Comparison of ENCODE assay signal across 20 cellular contexts in genomic region chr10:122992031-122992585, GRCh38. TPM values are rescaled to one million over a fixed set of nuclear protein-coding genes. Genes with fewer than 3 reads are reported as not detected.
DNase-seq lines count a peak whose midpoint lies in the region; ATAC-seq, FAIRE-seq and TF ChIP-seq lines count a peak whose summit lies in the region.
"Had no signal": no experiment of that assay in that cellular context is flagged by ENCODE, and none has a peak within 500 bp of the region (broad histone marks: within the 10 kb centered on the region; RNA-seq: fewer than 3 reads in every experiment).

No MANE protein-coding gene starts in this region.

- peaks cover 11 to 85% of the 10 kb centered on the region in 2 donors for H3K36me3 ChIP-seq in psoas muscle (ENCODE audit: insufficient read depth in 1 of 2, low read depth in 1 of 2)

- H3K27ac ChIP-seq in CD4-positive, alpha-beta T cell (ENCODE audit: low read depth, low read length): no peak overlapping the region
- peak overlapping the region; percentile 76 for H3K27ac ChIP-seq in angular gyrus (ENCODE audit: low read depth, low read length)
- no peak overlapping the region for H3K27ac ChIP-seq in psoas muscle

- no peaks in the 10 kb centered on the region for H3K27me3 Mint-ChIP-seq in CD4-positive, alpha-beta T cell

- POLR2A ChIA-PET in CD4-positive, alpha-beta T cell (lab: Charles Lee): interaction anchor here (1.2 kb wide), 1 partner anchor 16 kb away, joined by 4 read pairs; no protein-coding TSS in a partner anchor

- peaks cover 57% of the 10 kb centered on the region for H3K36me3 Mint-ChIP-seq in CD4-positive, alpha-beta T cell (ENCODE audit: low read depth)

- H3K27me3 ChIP-seq in CD4-positive, alpha-beta T cell (ENCODE audit: control insufficient read depth, insufficient read depth, low read length): no peaks in the 10 kb centered on the region
- no peaks in the 10 kb centered on the region for H3K27me3 ChIP-seq in psoas muscle (ENCODE audit: insufficient read depth in 3 of 3, low read length in 2 of 3)

- CTCF ChIA-PET in CD4-positive, alpha-beta T cell (lab: Charles Lee): no interaction called here

- 78 to 86% (median 78%) methylated on average over 1 of the region's 1 CpG for WGBS in psoas muscle, 3 donors

- no peak for DNase-seq in CD4-positive, alpha-beta T cell
- DNase-seq in superior temporal gyrus (ENCODE audit: extremely low spot score) (peak; percentile 68), psoas muscle (no peak)
- no peak for DNase-seq in activated CD4-positive, alpha-beta T cell treated with anti-CD3 and anti-CD28 coated beads, Interleukin-2, amount 50 U/mL, for 4 hours
- DNase-seq: ACHN, DMS79, GOT3, KG1, NCI-H1105 treated with DMSO at 0.1 percent for 48 hours, NCI-H1694, NCI-H2107, NCI-H510A, NCI-H748 treated with DMSO at 0.1 percent for 48 hours, Right ventricle myocardium superior had no signal

- no peak overlapping the region for H3K4me3 Mint-ChIP-seq in CD4-positive, alpha-beta T cell

- peaks cover 4% of the 10 kb centered on the region for H3K4me1 Mint-ChIP-seq in CD4-positive, alpha-beta T cell (ENCODE audit: low read depth)

- FAIRE-seq in islet of Langerhans (lab: Jason Lieb, UNC): peak; percentile 72
- FAIRE-seq: D721Med, GM12892 had no signal

- no peak overlapping the region for H3K4me3 ChIP-seq in psoas muscle

- no peak for TF ChIP-seq CTCF in CD4-positive, alpha-beta T cell (IDR thresholded peaks at IDR 0.05)
- no peak for TF ChIP-seq CTCF in psoas muscle (IDR thresholded peaks at IDR 0.05)

- H3K9me3 ChIP-seq in CD4-positive, alpha-beta T cell (ENCODE audit: control insufficient read depth, low read length): no peaks in the 10 kb centered on the region
- H3K9me3 ChIP-seq in psoas muscle: no peaks in the 10 kb centered on the region

- no peaks in the 10 kb centered on the region for H3K4me1 ChIP-seq in psoas muscle

- ATAC-seq in CD4-positive, alpha-beta T cell (ENCODE audit: poor library complexity): no peak
- ATAC-seq in HG02798 (IDR thresholded peaks at IDR 0.05; ENCODE audit: poor library complexity, unreplicated experiment) (no peak), psoas muscle (no peak)
- ATAC-seq: HCT116 had no signal

- no peaks in the 10 kb centered on the region for H3K9me3 Mint-ChIP-seq in CD4-positive, alpha-beta T cell

- intact Hi-C loops in CD4-positive, alpha-beta T cell (cut with DNase I, micrococcal nuclease): no loop called here
- intact Hi-C loops in psoas muscle (cut with DNase I): no loop called here

- peak overlapping the region; percentile 17 for H3K27ac Mint-ChIP-seq in CD4-positive, alpha-beta T cell

RNA-seq across cellular contexts. Expression of gene PSTK, which starts 11.9 kb away (rescaled TPM):
- 10 to 100 TPM; 16.1 to 18.6 TPM for total RNA-seq in CD4-positive, alpha-beta T cell
- total RNA-seq in psoas muscle: 1 to 10 TPM; 3.3 to 5.2 (median 4.0) TPM
- polyA plus RNA-seq in psoas muscle: 1 to 10 TPM; 5.5 to 8.3 (median 5.5) TPM

RNA-seq across cellular contexts. Expression of gene IKZF5, which starts 16.5 kb away (rescaled TPM):
- 10 to 100 TPM; 81.8 to 87.1 TPM for total RNA-seq in CD4-positive, alpha-beta T cell
- 10 to 100 TPM; 10.5 to 18.6 (median 11.9) TPM for total RNA-seq in psoas muscle
- polyA plus RNA-seq in psoas muscle: 10 to 100 TPM in 1 of 3 donors, 1 to 10 TPM in 2; 4.9 to 20.1 (median 6.1) TPM

RNA-seq across cellular contexts. Expression of gene ACADSB, which starts 16.7 kb away (rescaled TPM):
- 10 to 100 TPM; 16.6 to 17.9 TPM for total RNA-seq in CD4-positive, alpha-beta T cell
- total RNA-seq in psoas muscle: 10 to 100 TPM; 37.4 to 50.1 (median 43.5) TPM
- 10 to 100 TPM in 2 of 3 donors, 1 to 10 TPM in 1; 9.8 to 21.7 (median 12.9) TPM for polyA plus RNA-seq in psoas muscle

RNA-seq across cellular contexts. Expression of gene C10orf88, which starts 38.1 kb away (rescaled TPM):
- 1 to 10 TPM; 2.3 to 2.5 TPM for total RNA-seq in CD4-positive, alpha-beta T cell
- total RNA-seq in psoas muscle: 1 to 10 TPM; 4.3 to 8.3 (median 6.8) TPM
- 1 to 10 TPM; 4.1 to 9.5 (median 6.3) TPM for polyA plus RNA-seq in psoas muscle

Comparison
In these comparisons a context has a peak if more than half of its experiments do, and no peak if none do; other contexts are left out.
1. RNA of gene IKZF5, which starts 16.5 kb away (total RNA-seq): 81.8 to 87.1 TPM in CD4-positive, alpha-beta T cell; 10.5 to 18.6 TPM in psoas muscle; every median in the first group is over 4 times any median in the second.